In genomic region chr18:48996901-48997463, GRCh38 we compare ENCODE assay signal across 9 cellular contexts. TPM values are rescaled to one million over a fixed set of nuclear protein-coding genes. Genes with fewer than 3 reads are reported as not detected.
DNase-seq lines count a peak whose midpoint lies in the region; ATAC-seq, FAIRE-seq and TF ChIP-seq lines count a peak whose summit lies in the region.
"Had no signal": no experiment of that assay in that cellular context is flagged by ENCODE, and none has a peak within 500 bp of the region (broad histone marks: within the 10 kb centered on the region; RNA-seq: fewer than 3 reads in every experiment).

No MANE protein-coding gene starts in this region.

- no peak for FAIRE-seq in HepG2 (lab: Jason Lieb, UNC)

- H3K36me3 Mint-ChIP-seq in brain: no peaks in the 10 kb centered on the region

- H3K4me3 ChIP-seq in BJ (ENCODE audit: low read depth, low read length) (no peak overlapping the region), HepG2 (replicated peaks in 1 of 3; ENCODE audit: insufficient read depth in 1 of 3, low read depth in 2 of 3, low read length in 3 of 3) (no peak overlapping the region), OCI-LY7 (ENCODE audit: low read depth, low read length, poor library complexity, severe bottlenecking) (no peak overlapping the region)

- no peak overlapping the region for H2AFZ ChIP-seq in HepG2 (ENCODE audit: low read length)
- H2AFZ ChIP-seq in OCI-LY7 (ENCODE audit: low read length): no peak overlapping the region

- TF ChIP-seq RAD21 in HepG2 (CRISPR knock-in tag; IDR thresholded peaks at IDR 0.05): no peak

- no peak for ATAC-seq in HepG2
- ATAC-seq in GM21390 (IDR thresholded peaks at IDR 0.05; ENCODE audit: unreplicated experiment): no peak

- CTCF ChIA-PET in BJ (lab: Yijun Ruan, JAX) (interaction anchor here (1.9 kb wide), 1 partner anchor 45 kb away, joined by 10 read pairs; no protein-coding TSS in a partner anchor), HepG2 (lab: Yijun Ruan, JAX; ENCODE audit: low intra/inter-chr PET ratio, low total read pairs) (no interaction called here), OCI-LY7 (lab: Charles Lee; ENCODE audit: unreplicated experiment) (no interaction called here)

- peak overlapping the region in 3 of 5 experiments; percentile 20 to 89 (median 83) for H3K27ac Mint-ChIP-seq in brain

- TF ChIP-seq CTCF in BJ (IDR thresholded peaks at IDR 0.05; ENCODE audit: insufficient read depth, low read depth, low read length) (no peak), brain (conservative IDR thresholded peaks at IDR 0.05) (peak in 1 of 2 experiments; percentile 31), HepG2 (CRISPR knock-in tag; IDR thresholded peaks at IDR 0.05) (no peak), OCI-LY7 (conservative IDR thresholded peaks at IDR 0.05; ENCODE audit: low read length) (no peak)

- peak; percentile 97 for DNase-seq in BJ (ENCODE audit: low read depth)
- peak; percentile 72 for DNase-seq in HT1080 (ENCODE audit: low read depth)
- peak; percentile 47 for DNase-seq in HepG2 (ENCODE audit: low spot score)
- DNase-seq in RPMI8226: no peak
- no peak for DNase-seq in OCI-LY7 (ENCODE audit: low spot score)
- no peak for DNase-seq in MV-4-11 (lab: John Stamatoyannopoulos, UW)

- in situ Hi-C loops in HepG2 (cut with HindIII; ENCODE audit: extremely low pct_ligation_motif_present, low pct_unique_long_range_greater_than_20kb): no loop called here

- peaks cover 17% of the 10 kb centered on the region for H3K27me3 Mint-ChIP-seq in brain

- peaks cover 0 to 2% (median 0%) of the 10 kb centered on the region in 5 experiments for H3K9me3 Mint-ChIP-seq in brain
- H3K9me3 Mint-ChIP-seq: neural crest cell had no signal

- POLR2A ChIA-PET in BJ (lab: Charles Lee) (no interaction called here), HepG2 (lab: Yijun Ruan, JAX) (interaction anchor here (1.4 to 1.7 kb wide), 2 partner anchors 8 to 25 kb away, joined by 3 to 5 read pairs; no protein-coding TSS in a partner anchor), OCI-LY7 (lab: Charles Lee) (interaction anchor here (0.7 to 0.9 kb wide), 3 partner anchors 10 to 35 kb away, joined by 3 to 4 read pairs (median 3); no protein-coding TSS in a partner anchor)

- H3K4me1 ChIP-seq in HepG2 (ENCODE audit: insufficient read depth, low read length): peaks cover 46% of the 10 kb centered on the region
- H3K4me1 ChIP-seq in OCI-LY7 (ENCODE audit: insufficient read depth, low read length, poor library complexity, severe bottlenecking): peaks cover 12% of the 10 kb centered on the region

- intact Hi-C loops in HepG2 (cut with micrococcal nuclease; ENCODE audit: unreplicated experiment) (no loop called here), OCI-LY7 (cut with micrococcal nuclease; ENCODE audit: unreplicated experiment) (no loop called here)

- H3K4me2 ChIP-seq in HepG2 (ENCODE audit: low read depth, low read length): no peak overlapping the region
- no peak overlapping the region for H3K4me2 ChIP-seq in OCI-LY7 (ENCODE audit: low read length)

- no peak for TF ChIP-seq EP300 in HepG2 (IDR thresholded peaks at IDR 0.05; ENCODE audit: low read depth in 2 of 2, low read length in 2 of 2)
- no peak for TF ChIP-seq EP300 in HepG2 (CRISPR knock-in tag; IDR thresholded peaks at IDR 0.05; ENCODE audit: borderline replicate concordance)

- H3K9me2 ChIP-seq in OCI-LY7 (ENCODE audit: insufficient read depth, low read length): no peaks in the 10 kb centered on the region

- H3K4me1 Mint-ChIP-seq in brain: peaks cover 42% of the 10 kb centered on the region

- WGBS in HepG2 (ENCODE audit: low lambda C conversion rate): 30% methylated on average over 5 of the region's 8 CpGs

- H3K9me3 ChIP-seq in HepG2 (ENCODE audit: low read length) (no peaks in the 10 kb centered on the region), OCI-LY7 (ENCODE audit: low read length) (no peaks in the 10 kb centered on the region)

- H3K9ac ChIP-seq in HepG2 (ENCODE audit: insufficient read depth, low read depth, low read length): no peak overlapping the region

- H4K20me1 ChIP-seq in HepG2 (ENCODE audit: insufficient read depth, low read length) (no peaks in the 10 kb centered on the region), OCI-LY7 (ENCODE audit: insufficient read depth, low read length) (no peaks in the 10 kb centered on the region)

- TF ChIP-seq POLR2A in HepG2 (IDR thresholded peaks at IDR 0.05; ENCODE audit: insufficient read depth in 1 of 2, low read depth in 2 of 2, low read length in 2 of 2): no peak

- BruUV-seq in HepG2 (replicated peaks; lab: Mats Ljungman, UMichigan) (no TSS peak), OCI-LY7 (replicated peaks; lab: Mats Ljungman, UMichigan) (no TSS peak)

- no peak overlapping the region for H3K27ac ChIP-seq in HepG2 (ENCODE audit: extremely low read length, insufficient read depth, low read length)
- H3K27ac ChIP-seq in OCI-LY7 (ENCODE audit: low read depth, low read length, poor library complexity, severe bottlenecking): no peak overlapping the region

- no peaks in the 10 kb centered on the region for H3K27me3 ChIP-seq in BJ (ENCODE audit: control insufficient read depth, insufficient read depth, low read length)
- H3K27me3 ChIP-seq in HepG2 (ENCODE audit: control insufficient read depth in 1 of 2, insufficient read depth in 2 of 2, low read length in 2 of 2): peaks cover 9 to 56% of the 10 kb centered on the region in 2 experiments; a peak in 4 of 5 replicates

- peak overlapping the region in 1 of 5 experiments; percentile 33 for H3K4me3 Mint-ChIP-seq in brain
- H3K4me3 Mint-ChIP-seq: neural crest cell had no signal

- no peaks in the 10 kb centered on the region for H3K36me3 ChIP-seq in BJ (ENCODE audit: control insufficient read depth, insufficient read depth, low read length)
- no peaks in the 10 kb centered on the region for H3K36me3 ChIP-seq in HepG2 (replicated peaks in 1 of 2; ENCODE audit: control insufficient read depth in 1 of 2, insufficient read depth in 2 of 2, low read length in 2 of 2)
- no peaks in the 10 kb centered on the region for H3K36me3 ChIP-seq in OCI-LY7 (ENCODE audit: insufficient read depth, low read length)

- H3K79me2 ChIP-seq in HepG2 (ENCODE audit: insufficient read depth, low read length) (no peaks in the 10 kb centered on the region), OCI-LY7 (ENCODE audit: insufficient read depth, low read depth, low read length) (no peaks in the 10 kb centered on the region)

TF ChIP-seq in HepG2, 621 proteins besides CTCF, POLR2A, EP300 and RAD21 (continues in another document):
- TF ChIP-seq MAFF (IDR thresholded peaks at IDR 0.05; ENCODE audit: low read depth, low read length) (0 out of 2 replicates have a peak, but pooled peaks have one; percentile 5), ZBTB8A (CRISPR knock-in tag; IDR thresholded peaks at IDR 0.05; ENCODE audit: borderline replicate concordance, low read depth) (no peak), MXD3 (CRISPR knock-in tag; IDR thresholded peaks at IDR 0.05) (no peak), ZNF678 (CRISPR knock-in tag; IDR thresholded peaks at IDR 0.05) (no peak), ZNF18 (CRISPR knock-in tag; IDR thresholded peaks at IDR 0.05; ENCODE audit: insufficient replicate concordance) (no peak), NKX3-1 (CRISPR knock-in tag; IDR thresholded peaks at IDR 0.05) (no peak)

RNA-seq across cellular contexts. Expression of gene SMAD7, which starts 46.2 kb away (rescaled TPM):
- polyA plus RNA-seq in BJ (2011; rRNA removed): 21.0 and 24.2 TPM in 2 replicates
- polyA minus RNA-seq in BJ (2011; rRNA and poly(A)+ RNA removed): 38.7 and 56.0 TPM in 2 replicates
- total RNA-seq in HT1080 (2014; rRNA removed; shearing (Covaris generic)): 17.8 and 19.6 TPM in 2 replicates
- polyA plus RNA-seq in HT1080 (2015; cell fraction: cytosol; rRNA removed): 12.1 and 14.0 TPM in 2 replicates
- 21.4 and 26.5 TPM in 2 replicates for polyA plus RNA-seq in HT1080 (2015; cell fraction: nucleus; rRNA removed)
- 8.0 TPM for polyA plus RNA-seq in brain (ENCODE audit: insufficient read depth, low read depth, low replicate concordance)
- total RNA-seq in HepG2 (2016; rRNA removed; fragmentation: Illumina TruSeq; extraction: Trizol): 18.7 and 24.7 TPM in 2 replicates
- total RNA-seq in HepG2 (2016; cell fraction: cytosol; rRNA removed; fragmentation: Illumina TruSeq; extraction: Trizol; ENCODE audit: low read depth): 3.3 TPM in 2 replicates
- total RNA-seq in HepG2 (2016; cell fraction: insoluble cytoplasmic fraction; rRNA removed; fragmentation: Illumina TruSeq; extraction: Trizol): 17.7 and 26.0 TPM in 2 replicates
- 12.5 and 14.2 TPM in 2 replicates for total RNA-seq in HepG2 (2016; cell fraction: membrane; rRNA removed; fragmentation: Illumina TruSeq; extraction: Trizol)
- total RNA-seq in HepG2 (2016; cell fraction: nucleus; rRNA removed; fragmentation: Illumina TruSeq; extraction: Trizol): 22.7 and 23.8 TPM in 2 replicates
- 15.8 and 17.4 TPM in 2 replicates for polyA plus RNA-seq in HepG2 (2011; rRNA removed)
- 15.1 and 16.9 TPM in 2 replicates for polyA plus RNA-seq in HepG2 (2011; cell fraction: cytosol; rRNA removed)
- 16.5 and 25.6 TPM in 2 replicates for polyA plus RNA-seq in HepG2 (2011; cell fraction: nucleus; rRNA removed)
- 5.6 and 8.5 TPM in 2 replicates for polyA plus RNA-seq in HepG2 (2012)
- polyA plus RNA-seq in HepG2 (2016; cell fraction: cytosol; fragmentation: Illumina TruSeq; extraction: Trizol; ENCODE audit: low read depth): 1.4 and 2.1 TPM in 2 replicates
- 15.7 and 17.1 TPM in 2 replicates for polyA plus RNA-seq in HepG2 (2016; cell fraction: insoluble cytoplasmic fraction; fragmentation: Illumina TruSeq; extraction: Trizol; ENCODE audit: low read depth)
- polyA plus RNA-seq in HepG2 (2016; cell fraction: membrane; fragmentation: Illumina TruSeq; extraction: Trizol; ENCODE audit: low read depth): 4.9 TPM in 2 replicates
- 40.0 and 43.9 TPM in 2 replicates for polyA plus RNA-seq in HepG2 (2016; cell fraction: nucleus; fragmentation: Illumina TruSeq; extraction: Trizol; ENCODE audit: insufficient read depth, low read depth)
- polyA minus RNA-seq in HepG2 (2011; rRNA and poly(A)+ RNA removed; ENCODE audit: low replicate concordance): 38.7 and 47.8 TPM in 2 replicates
- 11.5 and 17.8 TPM in 2 replicates for polyA minus RNA-seq in HepG2 (2011; cell fraction: cytosol; rRNA and poly(A)+ RNA removed)
- polyA minus RNA-seq in HepG2 (2011; cell fraction: nucleus; rRNA and poly(A)+ RNA removed): 14.8 and 26.3 TPM in 2 replicates
- total RNA-seq in OCI-LY7 (2014; rRNA removed; shearing (Covaris generic)): 13.5 and 15.1 TPM in 2 replicates
- total RNA-seq in OCI-LY7 (2022): 2.9 and 3.2 TPM in 2 replicates

Comparison
In these comparisons a context has a peak if more than half of its experiments do, and no peak if none do; other contexts are left out.
1. DNase-seq: peak in BJ (single experiment), HT1080 (single experiment) and HepG2 (single experiment); none in RPMI8226 (single experiment), OCI-LY7 (single experiment) and MV-4-11 (single experiment).